ENCODE assay signal across 9 cellular contexts in genomic region chr7:44750921-44751571, GRCh38. TPM values are rescaled to one million over a fixed set of nuclear protein-coding genes. Genes with fewer than 3 reads are reported as not detected.
DNase-seq lines count a peak whose midpoint lies in the region; ATAC-seq and TF ChIP-seq lines count a peak whose summit lies in the region.
"Had no signal": no experiment of that assay in that cellular context is flagged by ENCODE, and none has a peak within 500 bp of the region (broad histone marks: within the 10 kb centered on the region; RNA-seq: fewer than 3 reads in every experiment).

No MANE protein-coding gene starts in this region.

- no peak overlapping the region for H2AK5ac ChIP-seq in IMR-90 (ENCODE audit: low read depth, low read length)

- no peak overlapping the region for H4K5ac ChIP-seq in IMR-90 (ENCODE audit: low read depth, low read length)

- H3K27me3 ChIP-seq in IMR-90 (ENCODE audit: control insufficient read depth, insufficient read depth, low read length) (no peaks in the 10 kb centered on the region), dorsolateral prefrontal cortex (no peaks in the 10 kb centered on the region)
- H3K27me3 ChIP-seq: pancreas had no signal

- H3K18ac ChIP-seq in IMR-90 (ENCODE audit: low read depth, low read length): no peak overlapping the region

- peaks cover 2% of the 10 kb centered on the region; the same call in 1 of the 2 replicates for H3K36me3 ChIP-seq in IMR-90 (ENCODE audit: control insufficient read depth, insufficient read depth, low read length)
- H3K36me3 ChIP-seq in mesodermal cell (ENCODE audit: control insufficient read depth, insufficient read depth, low read length): peaks cover 18% of the 10 kb centered on the region
- H3K36me3 ChIP-seq: pancreas had no signal

- peak; percentile 62 for ATAC-seq in GM21423 (IDR thresholded peaks at IDR 0.05; ENCODE audit: unreplicated experiment)
- ATAC-seq in IMR-90 (ENCODE audit: low read depth): no peak

- peak overlapping the region; percentile 33 for H3K4me2 ChIP-seq in IMR-90 (ENCODE audit: low read depth, low read length)

- H3K23ac ChIP-seq in IMR-90 (ENCODE audit: low read depth, low read length): peak overlapping the region; percentile 68

- H4K20me1 ChIP-seq in IMR-90 (ENCODE audit: insufficient read depth, low read length): peaks cover 48% of the 10 kb centered on the region

- POLR2A ChIA-PET in IMR-90 (lab: Charles Lee; ENCODE audit: unreplicated experiment): no interaction called here

- dilution Hi-C loops in IMR-90 (cut with HindIII; ENCODE audit: low sequenced_read_pairs, unreplicated experiment): no loop called here

- H3K14ac ChIP-seq in IMR-90 (replicated peaks; ENCODE audit: low read depth, low read length): peak overlapping the region; percentile 21; the same call in 1 of the 2 replicates

- DNase-seq in GM10266 (ENCODE audit: extremely low spot score) (peak; percentile 90), IMR-90 (peak; percentile 52), activated T-cell treated with anti-CD3 and anti-CD28 coated beads for 4 hours (peak; percentile 37), dorsolateral prefrontal cortex (no peak), dermis blood vessel endothelial cell (no peak), SKM-1 (lab: John Stamatoyannopoulos, UW; ENCODE audit: unreplicated experiment) (no peak)
- DNase-seq: pancreas had no signal

- H3K79me1 ChIP-seq in IMR-90 (ENCODE audit: low read depth in 1 of 2, low read length in 2 of 2): peaks cover 32 to 70% of the 10 kb centered on the region in 2 experiments

- BruUV-seq in IMR-90 (replicated peaks; lab: Mats Ljungman, UMichigan): TSS peak; percentile 22

- no peak overlapping the region for H3K4me3 ChIP-seq in IMR-90 (ENCODE audit: insufficient read depth, low read depth, low read length)
- peak overlapping the region; percentile 5 for H3K4me3 ChIP-seq in mesodermal cell (ENCODE audit: extremely low read depth, insufficient read depth, low read length, poor library complexity, severe bottlenecking)
- no peak overlapping the region for H3K4me3 ChIP-seq in dorsolateral prefrontal cortex

- no peak overlapping the region for H3K56ac ChIP-seq in IMR-90 (ENCODE audit: extremely low read depth, insufficient read depth, low read length)

- H3K9me1 ChIP-seq in IMR-90 (ENCODE audit: insufficient read depth, low read length): peaks cover 20% of the 10 kb centered on the region

- 43% methylated on average over 1 of the region's 6 CpGs; no CpG with 5 or more reads in 1 of the 2 experiments for WGBS in IMR-90 (ENCODE audit: extremely low coverage in 2 of 2, insufficient read length in 1 of 2), 2 experiments
- 70 to 72% methylated on average over 5 to 6 of the region's 6 CpGs for WGBS in mesodermal cell (ENCODE audit: insufficient coverage in 2 of 2), 2 experiments

- H3K27ac ChIP-seq in IMR-90 (ENCODE audit: insufficient read depth, low read length) (no peak overlapping the region), mesodermal cell (ENCODE audit: low read depth, low read length, severe bottlenecking) (no peak overlapping the region), dorsolateral prefrontal cortex (peak overlapping the region in 7 of 59 donors; percentile 2 to 82 (median 13))

- H2AK9ac ChIP-seq in IMR-90 (replicated peaks; ENCODE audit: low read depth, low read length, poor library complexity): peak overlapping the region; percentile 42

- no peak overlapping the region for H2AFZ ChIP-seq in IMR-90 (replicated peaks; ENCODE audit: low read length, poor library complexity)

- peaks cover 27% of the 10 kb centered on the region for H3K4me1 ChIP-seq in IMR-90 (ENCODE audit: control insufficient read depth, insufficient read depth, low read length)
- peaks cover 23% of the 10 kb centered on the region for H3K4me1 ChIP-seq in mesodermal cell (ENCODE audit: control insufficient read depth, insufficient read depth, low read length, poor library complexity, severe bottlenecking)

- no peak overlapping the region for H4K91ac ChIP-seq in IMR-90 (ENCODE audit: insufficient read depth, low read depth, low read length)

- H3K9me3 ChIP-seq in IMR-90 (ENCODE audit: control insufficient read depth, insufficient read depth, low read length) (no peaks in the 10 kb centered on the region), mesodermal cell (ENCODE audit: control insufficient read depth, low read length) (no peaks in the 10 kb centered on the region)
- H3K9me3 ChIP-seq: pancreas had no signal

- no peak overlapping the region for H4K8ac ChIP-seq in IMR-90 (ENCODE audit: low read depth in 2 of 2, low read length in 2 of 2)

- CTCF ChIA-PET in IMR-90 (lab: Yijun Ruan, JAX): interaction anchor here (1.1 kb wide), 1 partner anchor 17 kb away, joined by 4 read pairs; no protein-coding TSS in a partner anchor

- H2BK20ac ChIP-seq in IMR-90 (ENCODE audit: low read depth, low read length): no peak overlapping the region

- TF ChIP-seq POLR2A in IMR-90 (IDR thresholded peaks at IDR 0.05; ENCODE audit: low read depth, low read length): no peak

- in situ Hi-C loops in IMR-90 (cut with MboI; ENCODE audit: low sequenced_read_pairs): no loop called here

- TF ChIP-seq CTCF in GM10266 (IDR thresholded peaks at IDR 0.05; ENCODE audit: control insufficient read depth, insufficient read depth, low read depth, missing control alignments) (no peak), IMR-90 (conservative IDR thresholded peaks at IDR 0.05; ENCODE audit: low read depth, low read length) (no peak), dorsolateral prefrontal cortex (IDR thresholded peaks at IDR 0.05 in 54 of 56, conservative IDR thresholded peaks at IDR 0.05 in 2 of 56; ENCODE audit: low read depth in 1 of 56, partially characterized antibody in 56 of 56) (no peak)

- no peak overlapping the region for H3K9ac ChIP-seq in IMR-90 (ENCODE audit: low read depth, low read length)

- H3K4ac ChIP-seq in IMR-90 (ENCODE audit: low read depth, low read length): no peak overlapping the region

- TF ChIP-seq RAD21 in IMR-90 (IDR thresholded peaks at IDR 0.05; ENCODE audit: low read length): no peak

- intact Hi-C loops in IMR-90 (cut with micrococcal nuclease): loop anchor here (5.0 kb wide), 1 partner anchor 164 kb away; no protein-coding TSS in a partner anchor
- intact Hi-C loops in dorsolateral prefrontal cortex (cut with DNase I): no loop called here

- no peak overlapping the region for H2BK120ac ChIP-seq in IMR-90 (ENCODE audit: low read depth, low read length)

- H2BK15ac ChIP-seq in IMR-90 (ENCODE audit: low read depth, low read length): no peak overlapping the region

- H2BK5ac ChIP-seq in IMR-90 (ENCODE audit: low read depth, low read length, poor library complexity, severe bottlenecking): peak overlapping the region; percentile 12

TF ChIP-seq in IMR-90, 13 proteins besides CTCF, POLR2A, EP300 and RAD21:
- TF ChIP-seq ELK1 (IDR thresholded peaks at IDR 0.05; ENCODE audit: borderline replicate concordance, low read depth, low read length) (no peak), USF2 (IDR thresholded peaks at IDR 0.05; ENCODE audit: low read depth, low read length) (0 out of 2 replicates have a peak, but pooled peaks have one; percentile 5)

RNA-seq across cellular contexts. Expression of gene ZMIZ2, which starts 2.4 kb away (rescaled TPM):
- total RNA-seq in IMR-90 (2012; rRNA removed) (2.8 and 3.0 TPM in 2 replicates), dorsolateral prefrontal cortex (100 to 1,000 TPM; 106 to 231 (median 160) TPM), dermis blood vessel endothelial cell (10.5 and 10.6 TPM in 2 replicates)
- 22.9 and 24.0 TPM in 2 replicates for polyA plus RNA-seq in IMR-90 (2012; rRNA removed)
- polyA plus RNA-seq in IMR-90 (2012; cell fraction: cytosol; rRNA removed): 6.2 and 11.7 TPM in 2 replicates
- polyA plus RNA-seq in IMR-90 (2012; cell fraction: nucleus; rRNA removed; ENCODE audit: low replicate concordance): 98.7 and 169 TPM in 2 replicates
- polyA plus RNA-seq in mesodermal cell (2013, experiment 1 of 2): 41.6 TPM
- 33.6 TPM for polyA plus RNA-seq in mesodermal cell (2013, experiment 2 of 2)

RNA-seq across cellular contexts. Expression of gene PPIA, which starts 45.4 kb away (rescaled TPM):
- total RNA-seq in IMR-90 (2012; rRNA removed) (3,396 and 3,430 TPM in 2 replicates), dorsolateral prefrontal cortex (1,000 to 10,000 TPM in 90 of 120 experiments, 100 to 1,000 TPM in 30; 527 to 1,424 (median 1,151) TPM), dermis blood vessel endothelial cell (3,103 and 4,000 TPM in 2 replicates)
- polyA plus RNA-seq in IMR-90 (2012; rRNA removed): 4,788 and 4,883 TPM in 2 replicates
- 3,102 and 3,821 TPM in 2 replicates for polyA plus RNA-seq in IMR-90 (2012; cell fraction: cytosol; rRNA removed)
- 630 and 1,845 TPM in 2 replicates for polyA plus RNA-seq in IMR-90 (2012; cell fraction: nucleus; rRNA removed; ENCODE audit: low replicate concordance)
- 2,690 TPM for polyA plus RNA-seq in mesodermal cell (2013, experiment 1 of 2)
- polyA plus RNA-seq in mesodermal cell (2013, experiment 2 of 2): 2,516 TPM

Comparison
In these comparisons a context has a peak if more than half of its experiments do, and no peak if none do; other contexts are left out.
1. DNase-seq: peak in GM10266 (single experiment), IMR-90 (single experiment) and activated T-cell treated with anti-CD3 and anti-CD28 coated beads for 4 hours (single experiment); none in dorsolateral prefrontal cortex (0 of 10), dermis blood vessel endothelial cell (single experiment) and SKM-1 (single experiment).